In the genomic region with DNA sequence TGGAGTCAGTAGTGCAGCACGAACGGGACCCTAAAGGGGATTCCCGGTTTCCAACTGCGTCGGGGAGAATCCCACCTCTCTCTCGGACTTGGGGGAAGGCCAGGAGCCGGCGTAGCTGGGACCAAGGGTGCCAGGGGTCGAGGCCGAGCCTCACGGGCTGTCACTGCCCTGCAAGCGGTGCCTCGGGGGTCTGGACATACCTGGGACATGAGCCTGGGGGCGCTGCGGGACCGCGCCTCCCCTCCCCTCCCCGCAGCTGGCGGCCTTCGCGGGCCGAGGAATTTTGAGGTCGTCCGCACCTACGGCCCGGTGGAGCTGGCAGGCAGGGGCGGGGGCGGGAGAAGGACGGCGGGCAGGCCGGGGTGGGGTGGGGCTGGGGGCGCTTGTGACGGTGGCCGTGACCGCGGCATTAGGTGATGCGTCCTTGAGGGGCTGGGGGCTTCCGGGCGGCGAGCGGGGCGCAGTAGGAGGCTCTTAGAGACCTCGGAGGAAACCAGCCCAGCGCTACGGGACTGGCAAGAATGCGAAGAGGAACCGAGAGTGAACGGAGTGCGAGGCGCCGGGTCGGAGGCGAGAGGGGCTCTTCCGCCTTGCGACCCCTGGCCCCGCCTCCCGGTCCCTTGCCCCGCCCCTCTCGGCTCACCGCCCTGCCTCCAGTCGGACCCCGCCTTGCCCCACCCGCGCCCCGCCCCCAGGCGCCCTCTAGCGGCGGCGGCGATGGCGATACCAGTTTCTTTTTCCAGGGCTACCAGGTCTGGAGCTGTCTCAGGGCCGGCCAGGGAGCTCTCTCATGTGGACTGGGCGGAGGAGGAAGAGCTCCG, we compare ENCODE assay signal across 8 cellular contexts. TPM values are rescaled to one million over a fixed set of nuclear protein-coding genes. Genes with fewer than 3 reads are reported as not detected.
DNase-seq lines count a peak whose midpoint lies in the region; ATAC-seq and TF ChIP-seq lines count a peak whose summit lies in the region.

No MANE protein-coding gene starts in this region.

- peaks cover 3 to 8% (median 7%) of the 10 kb centered on the region in 3 donors for H3K27me3 Mint-ChIP-seq in immature natural killer cell (ENCODE audit: low read depth in 3 of 3)

- TF ChIP-seq POLR2A in breast epithelium (IDR thresholded peaks at IDR 0.05) = no peak

- H3K9me3 Mint-ChIP-seq in immature natural killer cell = no peaks in the 10 kb centered on the region

- H3K9me3 ChIP-seq in breast epithelium = no peaks in the 10 kb centered on the region

- H3K27me3 ChIP-seq in breast epithelium = no peaks in the 10 kb centered on the region

- H3K36me3 Mint-ChIP-seq in immature natural killer cell = peaks cover 5 to 10% (median 8%) of the 10 kb centered on the region in 3 donors

- H3K27ac ChIP-seq in VCaP (peak overlapping the region; percentile 63; the same call in 1 of the 2 replicates), breast epithelium (peak overlapping the region; percentile 84 to 94)

- DNase-seq in AG09309 (ENCODE audit: low read depth) (peak; percentile 4), NCI-H2171 treated with DMSO at 0.1 percent for 48 hours (lab: John Stamatoyannopoulos, UW) (peak; percentile 89), breast epithelium (ENCODE audit: low spot score in 2 of 2) (peak; percentile 89 to 94), immature natural killer cell (peak; percentile 93 to 95 (median 95)), smooth muscle cell of the brain vasculature (ENCODE audit: low read depth, low spot score) (peak; percentile 52)

- H3K4me1 Mint-ChIP-seq in immature natural killer cell = peaks cover 21 to 27% of the 10 kb centered on the region in 2 donors

- TF ChIP-seq CTCF in AG09309 (IDR thresholded peaks at IDR 0.05; ENCODE audit: control insufficient read depth, insufficient read depth, low read depth, low read length, missing control alignments) (peak; percentile 66), VCaP (conservative IDR thresholded peaks at IDR 0.05) (peak; percentile 94), breast epithelium (IDR thresholded peaks at IDR 0.05) (peak in 2 of 3 donors; percentile 45 to 57)

- no peaks in the 10 kb centered on the region for H3K36me3 ChIP-seq in breast epithelium

- no peaks in the 10 kb centered on the region for H3K4me1 ChIP-seq in breast epithelium

- peak overlapping the region; percentile 61 for H3K4me3 ChIP-seq in AG09309 (ENCODE audit: control insufficient read depth, low read depth, low read length)
- peak overlapping the region; percentile 59 to 76 (median 71) for H3K4me3 ChIP-seq in breast epithelium

- intact Hi-C loops in breast epithelium (cut with DNase I; ENCODE audit: low total_unique reads) = no loop called here

- ATAC-seq in GM18907 (IDR thresholded peaks at IDR 0.05; ENCODE audit: unreplicated experiment) (peak; percentile 96), HG03135 (IDR thresholded peaks at IDR 0.05; ENCODE audit: unreplicated experiment) (peak; percentile 96)

- peak overlapping the region; percentile 76 to 95 (median 91) for H3K27ac Mint-ChIP-seq in immature natural killer cell

- H3K4me3 Mint-ChIP-seq in immature natural killer cell = peak overlapping the region; percentile 90 to 95 (median 90)

RNA-seq across cellular contexts. Expression of a gene that starts 48.3 kb away (rescaled TPM):
- not detected for total RNA-seq in breast epithelium
- not detected for polyA plus RNA-seq in immature natural killer cell

RNA-seq across cellular contexts. Expression of a gene that starts 54.9 kb away (rescaled TPM):
- total RNA-seq in breast epithelium = 10 to 100 TPM; 18.1 to 33.8 (median 30.5) TPM
- polyA plus RNA-seq in immature natural killer cell = 100 to 1,000 TPM; 142 to 264 (median 186) TPM

Comparison
In these comparisons a context has a peak if more than half of its experiments do, and no peak if none do; other contexts are left out.
1. Peak in every context shown above with its lines: DNase-seq, ATAC-seq, H3K4me3 ChIP-seq and H3K27ac ChIP-seq.
2. DNase-seq: peak in every context shown above with its lines; median percentile 95 in immature natural killer cell; 92 in breast epithelium; 89 in NCI-H2171 treated with DMSO at 0.1 percent for 48 hours; 52 in smooth muscle cell of the brain vasculature; 4 in AG09309.